8 cellular contexts compared by ENCODE assay signal in genomic region chr19:29663861-29664752, GRCh38. TPM values are rescaled to one million over a fixed set of nuclear protein-coding genes. Genes with fewer than 3 reads are reported as not detected.
DNase-seq lines count a peak whose midpoint lies in the region; ATAC-seq and TF ChIP-seq lines count a peak whose summit lies in the region.

No MANE protein-coding gene starts in this region.

- H3K4me2 ChIP-seq in BLaER1: peak overlapping the region; percentile 100
- H3K4me2 ChIP-seq in mammary epithelial cell (ENCODE audit: insufficient read depth, low read depth, low read length): peak overlapping the region; percentile 98

- H3K4me1 ChIP-seq in BLaER1 (peaks cover 48% of the 10 kb centered on the region), mammary epithelial cell (ENCODE audit: insufficient read depth, low read length) (peaks cover 54% of the 10 kb centered on the region)

- dilution Hi-C loops in mammary epithelial cell (cut with HindIII; ENCODE audit: low sequenced_read_pairs): no loop called here

- peaks cover 8% of the 10 kb centered on the region; the same call in 1 of the 2 replicates for H3K27me3 ChIP-seq in BLaER1
- no peaks in the 10 kb centered on the region for H3K27me3 ChIP-seq in mammary epithelial cell (ENCODE audit: insufficient read depth, low read length)

- H3K79me2 ChIP-seq in mammary epithelial cell (ENCODE audit: insufficient read depth, low read length): peaks cover 44% of the 10 kb centered on the region

- CTCF ChIA-PET in mammary epithelial cell (lab: Charles Lee; ENCODE audit: low non-redundant PET): interaction anchor here (0.7 to 1.0 kb wide), 2 partner anchors 54 to 80 kb away, joined by 4 to 9 read pairs; no protein-coding TSS in a partner anchor

- peak; percentile 92 for DNase-seq in mammary epithelial cell
- DNase-seq in NCI-H1694 treated with DMSO at 0.1 percent for 48 hours (lab: John Stamatoyannopoulos, UW): no peak
- no peak for DNase-seq in NOMO-1 (lab: John Stamatoyannopoulos, UW; ENCODE audit: unreplicated experiment in 2 of 2)

- peaks cover 13 to 17% (median 16%) of the 10 kb centered on the region in 3 donors for H3K4me1 Mint-ChIP-seq in IgD-negative memory B cell
- peaks cover 39% of the 10 kb centered on the region for H3K4me1 Mint-ChIP-seq in nephron

- H3K9me3 Mint-ChIP-seq in IgD-negative memory B cell (no peaks in the 10 kb centered on the region), nephron (no peaks in the 10 kb centered on the region)

- H3K4me3 ChIP-seq in BLaER1: peak overlapping the region; percentile 83
- no peak overlapping the region for H3K4me3 ChIP-seq in mammary epithelial cell (replicated peaks in 1 of 3; ENCODE audit: insufficient read depth in 1 of 3, low read depth in 2 of 3, low read length in 3 of 3)

- H4K20me1 ChIP-seq in BLaER1 (peaks cover 30% of the 10 kb centered on the region), mammary epithelial cell (ENCODE audit: insufficient read depth, low read length) (no peaks in the 10 kb centered on the region)

- in situ Hi-C loops in mammary epithelial cell (cut with MboI; ENCODE audit: low sequenced_read_pairs in 2 of 2): loop anchor here in 1 of 2 donors (5.0 kb wide), 1 partner anchor 47 kb away; no protein-coding TSS in a partner anchor

- TF ChIP-seq CTCF in mammary epithelial cell (conservative IDR thresholded peaks at IDR 0.05 in 1 of 2, IDR thresholded peaks at IDR 0.05 in 1 of 2; ENCODE audit: extremely low read depth in 1 of 2, insufficient read depth in 1 of 2, low read depth in 1 of 2, low read length in 2 of 2) (no peak), nephron (IDR thresholded peaks at IDR 0.05; ENCODE audit: unreplicated experiment in 3 of 3) (no peak)

- peak overlapping the region; percentile 81 to 92 (median 86) for H3K4me3 Mint-ChIP-seq in IgD-negative memory B cell
- peak overlapping the region; percentile 79 to 85 (median 83) for H3K4me3 Mint-ChIP-seq in nephron

- ATAC-seq in HG03196 (IDR thresholded peaks at IDR 0.05; ENCODE audit: unreplicated experiment) (no peak), GM18870 (IDR thresholded peaks at IDR 0.05; ENCODE audit: unreplicated experiment) (no peak)

- H3K9me3 ChIP-seq in BLaER1: no peaks in the 10 kb centered on the region
- H3K9me3 ChIP-seq in mammary epithelial cell (replicated peaks; ENCODE audit: insufficient read depth, low read length): no peaks in the 10 kb centered on the region

- H2AFZ ChIP-seq in mammary epithelial cell (ENCODE audit: low read depth, low read length): peak overlapping the region; percentile 68

- H3K27ac ChIP-seq in BLaER1 (no peak overlapping the region), mammary epithelial cell (ENCODE audit: insufficient read depth, low read depth, low read length) (peak overlapping the region; percentile 72)

- H3K27ac Mint-ChIP-seq in IgD-negative memory B cell: peak overlapping the region in 2 of 3 donors; percentile 23 to 70
- H3K27ac Mint-ChIP-seq in nephron: no peak overlapping the region

- H3K27me3 Mint-ChIP-seq in IgD-negative memory B cell: no peaks in the 10 kb centered on the region
- peaks cover 14% of the 10 kb centered on the region for H3K27me3 Mint-ChIP-seq in nephron (ENCODE audit: low read depth)

- BruUV-seq in mammary epithelial cell (replicated peaks; lab: Mats Ljungman, UMichigan): no TSS peak

- H3K36me3 ChIP-seq in BLaER1 (no peaks in the 10 kb centered on the region), mammary epithelial cell (ENCODE audit: insufficient read depth, low read length) (no peaks in the 10 kb centered on the region)

- peak overlapping the region; percentile 73; the same call in 1 of the 2 replicates for H3K9ac ChIP-seq in BLaER1
- H3K9ac ChIP-seq in mammary epithelial cell (ENCODE audit: insufficient read depth, low read length): peak overlapping the region; percentile 8

- intact Hi-C loops in mammary epithelial cell (cut with micrococcal nuclease): loop anchor here (1.0 to 2.0 kb wide), 3 partner anchors 18 to 54 kb away; no protein-coding TSS in a partner anchor

- no peaks in the 10 kb centered on the region for H3K36me3 Mint-ChIP-seq in IgD-negative memory B cell
- no peaks in the 10 kb centered on the region for H3K36me3 Mint-ChIP-seq in nephron (ENCODE audit: low read depth)

- WGBS in mammary epithelial cell (ENCODE audit: low coverage, missing lambda C conversion rate): 0% methylated on average over 14 of the region's 19 CpGs

RNA-seq across cellular contexts. Expression of gene PLEKHF1, which starts 1.2 kb away (rescaled TPM):
- polyA plus RNA-seq in IgD-negative memory B cell (10.2 TPM), mammary epithelial cell (12.2 TPM)
- 10 to 100 TPM; 20.6 to 31.2 TPM for total RNA-seq in mammary epithelial cell
- polyA minus RNA-seq in mammary epithelial cell: 8.7 TPM

RNA-seq across cellular contexts. Expression of gene C19orf12, which starts 51.0 kb away (rescaled TPM):
- polyA plus RNA-seq in IgD-negative memory B cell (17.6 TPM), mammary epithelial cell (10.5 TPM)
- 10 to 100 TPM; 19.6 to 24.5 TPM for total RNA-seq in mammary epithelial cell
- 11.8 TPM for polyA minus RNA-seq in mammary epithelial cell

RNA-seq across cellular contexts. Expression of gene POP4, which starts 58.0 kb away (rescaled TPM):
- polyA plus RNA-seq in IgD-negative memory B cell (128 TPM), mammary epithelial cell (90.0 TPM)
- total RNA-seq in mammary epithelial cell: 10 to 100 TPM; 55.5 to 58.3 TPM
- polyA minus RNA-seq in mammary epithelial cell: 46.4 TPM

Comparison
In these comparisons a context has a peak if more than half of its experiments do, and no peak if none do; other contexts are left out.
1. H3K27ac Mint-ChIP-seq: peak in IgD-negative memory B cell (2 of 3); none in nephron (0 of 3).